Comparison of ENCODE assay signal across 17 cellular contexts in the genomic region with DNA sequence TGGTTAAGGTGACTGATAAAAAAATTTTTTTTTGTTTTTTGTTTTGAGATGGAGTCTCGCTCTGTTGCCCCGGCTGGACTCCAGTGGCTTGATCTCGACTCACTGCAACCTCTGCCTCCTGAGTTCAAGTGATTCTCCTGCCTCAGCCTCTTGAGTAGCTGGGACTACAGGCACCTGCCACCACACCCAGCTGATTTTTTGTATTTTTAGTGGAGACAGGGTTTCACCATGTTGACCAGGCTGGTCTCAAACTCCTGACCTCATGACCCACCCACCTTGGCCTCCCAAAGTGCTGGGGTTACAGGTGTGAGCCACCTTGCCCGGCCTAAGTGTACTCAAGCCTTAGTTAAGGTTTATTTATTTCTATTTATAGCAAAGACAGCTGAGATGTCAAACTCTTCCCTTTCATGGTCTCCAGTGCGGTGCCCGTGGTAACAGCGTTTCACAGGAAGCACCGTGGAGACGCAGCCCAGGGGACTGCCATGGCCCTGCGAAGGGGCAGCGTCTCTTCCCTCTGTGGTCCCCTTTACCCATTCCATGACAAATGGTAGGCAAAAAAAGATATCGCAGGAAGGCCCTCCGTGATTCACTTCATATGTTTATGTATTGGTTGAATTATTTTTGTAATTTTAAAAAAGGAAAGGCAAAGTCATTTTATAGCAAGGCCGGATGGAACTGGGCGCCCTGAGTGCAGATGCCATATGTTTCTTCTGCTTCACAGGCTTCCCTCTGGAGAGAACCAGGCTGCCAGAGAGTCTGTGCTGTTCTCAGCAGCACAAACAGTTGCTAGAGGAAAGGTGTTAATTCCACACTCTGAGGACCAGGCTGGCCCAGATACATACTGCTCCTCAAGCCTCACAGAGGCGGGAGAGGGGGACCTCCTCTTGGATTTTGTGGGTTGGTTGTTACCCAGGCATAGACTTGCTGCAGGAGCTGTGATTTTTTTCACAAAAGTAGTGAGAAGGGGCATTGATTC. TPM values are rescaled to one million over a fixed set of nuclear protein-coding genes. Genes with fewer than 3 reads are reported as not detected.
DNase-seq lines count a peak whose midpoint lies in the region; ATAC-seq, FAIRE-seq and TF ChIP-seq lines count a peak whose summit lies in the region.
"Had no signal": no experiment of that assay in that cellular context is flagged by ENCODE, and none has a peak within 500 bp of the region (broad histone marks: within the 10 kb centered on the region; RNA-seq: fewer than 3 reads in every experiment).

No MANE protein-coding gene starts in this region.

- peak overlapping the region; percentile 84 for H3K27ac Mint-ChIP-seq in WTC11
- peak overlapping the region; percentile 98 for H3K27ac Mint-ChIP-seq in glutamatergic neuron (ENCODE audit: unreplicated experiment)
- H3K27ac Mint-ChIP-seq: activated T-helper 1 cell treated with anti-CD3 and anti-CD28 coated beads, Interleukin-12 subunit alpha, Interleukin-12 subunit beta, Interleukin-2, Interleukin-4 antibody, amounts not matched to agents 30 ng/mL and 10 ng/mL and 1 ng/mL, durations not matched to agents 14 hours and 24 hours and 36 hours had no signal

- peaks cover 13% of the 10 kb centered on the region for H3K4me1 ChIP-seq in HepG2 (ENCODE audit: insufficient read depth, low read length)
- peaks cover 0 to 9% (median 0%) of the 10 kb centered on the region in 4 donors for H3K4me1 ChIP-seq in right lobe of liver
- H3K4me1 ChIP-seq in thoracic aorta (ENCODE audit: control insufficient read depth in 1 of 2, low read depth in 2 of 2): peaks cover 4 to 35% of the 10 kb centered on the region in 2 donors

- H3K4me3 Mint-ChIP-seq in WTC11: no peak overlapping the region
- H3K4me3 Mint-ChIP-seq in glutamatergic neuron (ENCODE audit: unreplicated experiment): peak overlapping the region; percentile 39
- H3K4me3 Mint-ChIP-seq: activated B cell treated with CpG ODN at 0.5 μM for 24 hours; activated T-helper 1 cell treated with anti-CD3 and anti-CD28 coated beads, Interleukin-12 subunit alpha, Interleukin-12 subunit beta, Interleukin-2, Interleukin-4 antibody, amounts not matched to agents 30 ng/mL and 10 ng/mL and 1 ng/mL, durations not matched to agents 14 hours and 24 hours and 36 hours had no signal

- H3K9me3 Mint-ChIP-seq in WTC11 (no peaks in the 10 kb centered on the region), glutamatergic neuron (ENCODE audit: unreplicated experiment) (peaks cover 22% of the 10 kb centered on the region)
- H3K9me3 Mint-ChIP-seq: activated B cell treated with CpG ODN at 0.5 μM for 24 hours; activated T-helper 1 cell treated with anti-CD3 and anti-CD28 coated beads, Interleukin-12 subunit alpha, Interleukin-12 subunit beta, Interleukin-2, Interleukin-4 antibody, amounts not matched to agents 30 ng/mL and 10 ng/mL and 1 ng/mL, durations not matched to agents 14 hours and 24 hours and 36 hours had no signal

- CTCF ChIA-PET in HepG2 (lab: Yijun Ruan, JAX; ENCODE audit: low intra/inter-chr PET ratio, low total read pairs) (no interaction called here), WTC11 (lab: Charles Lee) (interaction anchor here (0.7 to 2.0 kb wide), 2 partner anchors 95 to 108 kb away, joined by 3 to 7 read pairs; no protein-coding TSS in a partner anchor)

- TF ChIP-seq CTCF in HepG2 (CRISPR knock-in tag; IDR thresholded peaks at IDR 0.05): no peak
- TF ChIP-seq CTCF in right lobe of liver (IDR thresholded peaks at IDR 0.05): no peak
- no peak for TF ChIP-seq CTCF in WTC11 (IDR thresholded peaks at IDR 0.05)
- TF ChIP-seq CTCF in glutamatergic neuron (IDR thresholded peaks at IDR 0.05; ENCODE audit: partially characterized antibody, unreplicated experiment): no peak
- no peak for TF ChIP-seq CTCF in thoracic aorta (IDR thresholded peaks at IDR 0.05)

- TF ChIP-seq POLR2A in HepG2 (IDR thresholded peaks at IDR 0.05; ENCODE audit: insufficient read depth in 1 of 2, low read depth in 2 of 2, low read length in 2 of 2): peak in 1 of 2 experiments; percentile 17; a peak in 1 of 4 replicates
- no peak for TF ChIP-seq POLR2A in right lobe of liver (IDR thresholded peaks at IDR 0.05)

- ATAC-seq in HepG2 (no peak), right lobe of liver (no peak), WTC11 (no peak), thoracic aorta (ENCODE audit: insufficient number of reproducible peaks, low FRiP score, low read depth) (no peak)

- no peaks in the 10 kb centered on the region; a peak in 1 of 5 replicates for H3K27me3 ChIP-seq in HepG2 (ENCODE audit: control insufficient read depth in 1 of 2, insufficient read depth in 2 of 2, low read length in 2 of 2)
- no peaks in the 10 kb centered on the region for H3K27me3 ChIP-seq in right lobe of liver
- no peaks in the 10 kb centered on the region for H3K27me3 ChIP-seq in thoracic aorta (replicated peaks; ENCODE audit: insufficient read depth)
- H3K27me3 ChIP-seq: esophagus muscularis mucosa had no signal

- peaks cover 15% of the 10 kb centered on the region for H3K79me2 ChIP-seq in HepG2 (ENCODE audit: insufficient read depth, low read length)

- BruUV-seq in HepG2 (replicated peaks; lab: Mats Ljungman, UMichigan): no TSS peak

- no peak for DNase-seq in HepG2 (ENCODE audit: low spot score)
- DNase-seq in right lobe of liver: no peak
- DNase-seq in WTC11 (ENCODE audit: low spot score): no peak
- no peak for DNase-seq in glutamatergic neuron
- DNase-seq in thoracic aorta (ENCODE audit: low spot score): no peak
- no peak for DNase-seq in SHP77 treated with DMSO at 0.1 percent for 48 hours (lab: John Stamatoyannopoulos, UW)
- DNase-seq in AG08396 (ENCODE audit: low spot score): no peak
- DNase-seq in NCI-H446 treated with DMSO at 0.1 percent for 48 hours (lab: John Stamatoyannopoulos, UW): no peak
- DNase-seq: activated B cell treated with CpG ODN at 0.5 μM for 24 hours, AML-193, GDM1, NCI-H1417 treated with DMSO at 0.1 percent for 48 hours, NCI-H774, SHP77 had no signal

- H3K36me3 Mint-ChIP-seq in WTC11: peaks cover 32% of the 10 kb centered on the region
- H3K36me3 Mint-ChIP-seq in glutamatergic neuron (ENCODE audit: unreplicated experiment): no peaks in the 10 kb centered on the region

- TF ChIP-seq EP300 in HepG2 (IDR thresholded peaks at IDR 0.05; ENCODE audit: low read depth in 2 of 2, low read length in 2 of 2) (no peak), HepG2 (CRISPR knock-in tag; IDR thresholded peaks at IDR 0.05; ENCODE audit: borderline replicate concordance) (no peak)

- no peak overlapping the region for H3K4me2 ChIP-seq in HepG2 (ENCODE audit: low read depth, low read length)

- H2AFZ ChIP-seq in HepG2 (ENCODE audit: low read length): no peak overlapping the region

- H3K4me1 Mint-ChIP-seq in WTC11: peaks cover 11% of the 10 kb centered on the region
- H3K4me1 Mint-ChIP-seq in glutamatergic neuron (ENCODE audit: low read depth, unreplicated experiment): peaks cover 18% of the 10 kb centered on the region

- H4K20me1 ChIP-seq in HepG2 (ENCODE audit: insufficient read depth, low read length): no peaks in the 10 kb centered on the region

- H3K9me3 ChIP-seq in HepG2 (ENCODE audit: low read length): no peaks in the 10 kb centered on the region
- no peaks in the 10 kb centered on the region for H3K9me3 ChIP-seq in right lobe of liver
- no peaks in the 10 kb centered on the region for H3K9me3 ChIP-seq in thoracic aorta
- H3K9me3 ChIP-seq: esophagus muscularis mucosa had no signal

- intact Hi-C loops in HepG2 (cut with micrococcal nuclease; ENCODE audit: unreplicated experiment) (no loop called here), right lobe of liver (cut with DNase I) (no loop called here)

- H3K9ac ChIP-seq in HepG2 (ENCODE audit: insufficient read depth, low read depth, low read length): no peak overlapping the region

- FAIRE-seq in HepG2 (lab: Jason Lieb, UNC): no peak

- in situ Hi-C loops in HepG2 (cut with HindIII; ENCODE audit: extremely low pct_ligation_motif_present, low pct_unique_long_range_greater_than_20kb): no loop called here

- 98% methylated on average over 16 of the region's 16 CpGs for WGBS in HepG2 (ENCODE audit: low lambda C conversion rate)
- WGBS in right lobe of liver (ENCODE audit: insufficient coverage, low coverage, low lambda C conversion rate, missing lambda C conversion rate): 96% methylated on average over 12 of the region's 16 CpGs

- TF ChIP-seq RAD21 in HepG2 (CRISPR knock-in tag; IDR thresholded peaks at IDR 0.05): no peak

- H3K27ac ChIP-seq in HepG2 (ENCODE audit: extremely low read length, insufficient read depth, low read length): peak overlapping the region; percentile 10
- no peak overlapping the region for H3K27ac ChIP-seq in right lobe of liver
- peak overlapping the region; percentile 45 to 75 for H3K27ac ChIP-seq in thoracic aorta

- H3K36me3 ChIP-seq in HepG2 (replicated peaks in 1 of 2; ENCODE audit: control insufficient read depth in 1 of 2, insufficient read depth in 2 of 2, low read length in 2 of 2): peaks cover 20 to 40% of the 10 kb centered on the region in 2 experiments
- H3K36me3 ChIP-seq in right lobe of liver: peaks cover 0 to 38% (median 19%) of the 10 kb centered on the region in 4 donors
- peaks cover 23% of the 10 kb centered on the region for H3K36me3 ChIP-seq in thoracic aorta

- H3K27me3 Mint-ChIP-seq in WTC11 (ENCODE audit: low read depth): no peaks in the 10 kb centered on the region
- peaks cover 12% of the 10 kb centered on the region for H3K27me3 Mint-ChIP-seq in glutamatergic neuron (ENCODE audit: unreplicated experiment)
- H3K27me3 Mint-ChIP-seq: activated B cell treated with CpG ODN at 0.5 μM for 24 hours had no signal

- H3K4me3 ChIP-seq in HepG2 (replicated peaks in 1 of 3; ENCODE audit: insufficient read depth in 1 of 3, low read depth in 2 of 3, low read length in 3 of 3) (no peak overlapping the region), right lobe of liver (no peak overlapping the region), thoracic aorta (no peak overlapping the region)
- H3K4me3 ChIP-seq: esophagus muscularis mucosa, lung had no signal

- POLR2A ChIA-PET in HepG2 (lab: Yijun Ruan, JAX) (interaction anchor here (1.0 kb wide), 2 partner anchors 78 to 95 kb away, joined by 3 read pairs; partner anchors contain the start of gene FCSK), WTC11 (lab: Charles Lee) (no interaction called here)

RNA-seq across cellular contexts. Expression of gene DDX19A, which starts 29.2 kb away (rescaled TPM):
- total RNA-seq in HepG2 (2016; rRNA removed; fragmentation: Illumina TruSeq; extraction: Trizol) (76.9 and 92.4 TPM in 2 replicates), right lobe of liver (10 to 100 TPM; 14.0 to 30.0 (median 18.1) TPM), WTC11 (2021) (42.0 to 47.0 TPM (median 43.7 TPM) in 3 replicates), glutamatergic neuron (ENCODE audit: unreplicated experiment) (33.0 TPM), thoracic aorta (10 to 100 TPM; 38.7 to 54.4 TPM)
- total RNA-seq in HepG2 (2016; cell fraction: cytosol; rRNA removed; fragmentation: Illumina TruSeq; extraction: Trizol; ENCODE audit: low read depth): 16.1 and 17.3 TPM in 2 replicates
- total RNA-seq in HepG2 (2016; cell fraction: insoluble cytoplasmic fraction; rRNA removed; fragmentation: Illumina TruSeq; extraction: Trizol): 76.3 and 93.5 TPM in 2 replicates
- 22.7 and 23.6 TPM in 2 replicates for total RNA-seq in HepG2 (2016; cell fraction: membrane; rRNA removed; fragmentation: Illumina TruSeq; extraction: Trizol)
- total RNA-seq in HepG2 (2016; cell fraction: nucleus; rRNA removed; fragmentation: Illumina TruSeq; extraction: Trizol): 54.0 and 63.3 TPM in 2 replicates
- 41.4 and 43.9 TPM in 2 replicates for polyA plus RNA-seq in HepG2 (2011; rRNA removed)
- polyA plus RNA-seq in HepG2 (2011; cell fraction: cytosol; rRNA removed): 42.7 and 50.0 TPM in 2 replicates
- 26.1 and 32.0 TPM in 2 replicates for polyA plus RNA-seq in HepG2 (2011; cell fraction: nucleus; rRNA removed)
- polyA plus RNA-seq in HepG2 (2012): 34.4 and 41.8 TPM in 2 replicates
- polyA plus RNA-seq in HepG2 (2016; cell fraction: cytosol; fragmentation: Illumina TruSeq; extraction: Trizol; ENCODE audit: low read depth): 4.2 and 4.8 TPM in 2 replicates
- 86.5 and 94.7 TPM in 2 replicates for polyA plus RNA-seq in HepG2 (2016; cell fraction: insoluble cytoplasmic fraction; fragmentation: Illumina TruSeq; extraction: Trizol; ENCODE audit: low read depth)
- 10.6 and 11.5 TPM in 2 replicates for polyA plus RNA-seq in HepG2 (2016; cell fraction: membrane; fragmentation: Illumina TruSeq; extraction: Trizol; ENCODE audit: low read depth)
- 62.8 and 66.6 TPM in 2 replicates for polyA plus RNA-seq in HepG2 (2016; cell fraction: nucleus; fragmentation: Illumina TruSeq; extraction: Trizol; ENCODE audit: insufficient read depth, low read depth)
- polyA minus RNA-seq in HepG2 (2011; rRNA and poly(A)+ RNA removed; ENCODE audit: low replicate concordance): 57.7 and 87.7 TPM in 2 replicates
- 42.7 and 56.5 TPM in 2 replicates for polyA minus RNA-seq in HepG2 (2011; cell fraction: cytosol; rRNA and poly(A)+ RNA removed)
- 57.8 and 68.4 TPM in 2 replicates for polyA minus RNA-seq in HepG2 (2011; cell fraction: nucleus; rRNA and poly(A)+ RNA removed)

Comparison
In these comparisons a context has a peak if more than half of its experiments do, and no peak if none do; other contexts are left out.
1. H3K27ac ChIP-seq: peak in HepG2 (single experiment) and thoracic aorta (2 of 2); none in right lobe of liver (0 of 3).
2. Of the 50 proteins assayed by ChIP-seq in both HepG2 and WTC11: peak only in HepG2: none; only in WTC11: none; in both: ZNF121; in neither: 49.